Comparison of ENCODE assay signal across 21 cellular contexts in the genomic region with DNA sequence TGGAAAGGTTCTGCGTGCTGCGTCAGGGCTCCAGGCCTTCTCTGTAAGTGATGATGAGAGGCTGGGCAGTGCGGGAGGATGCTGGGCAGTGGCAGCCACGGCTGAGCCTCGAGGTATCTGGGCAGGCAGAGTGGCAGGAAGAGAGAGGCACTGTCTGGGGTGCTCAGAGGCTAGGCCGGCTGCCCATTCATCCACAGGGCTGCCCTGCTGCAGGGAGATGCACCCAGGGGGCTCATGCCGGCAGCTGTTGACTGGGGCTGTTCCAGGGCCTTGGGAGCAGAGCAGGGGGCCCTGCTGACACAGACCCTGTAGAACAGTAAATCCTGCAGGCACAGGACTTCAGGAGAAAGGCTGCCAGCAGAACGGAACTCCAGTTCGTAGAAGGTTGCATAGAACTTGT.
"Had no signal": no experiment of that assay in that cellular context is flagged by ENCODE, and none has a peak within 500 bp of the region (broad histone marks: within the 10 kb centered on the region; RNA-seq: fewer than 3 reads in every experiment).

No MANE protein-coding gene starts in this region.

- H3K4me2 ChIP-seq: SK-N-SH had no signal

- H3K9me3 ChIP-seq: MG63, SK-N-SH had no signal

- FAIRE-seq: RCC 7860 had no signal

- H3K4me3 ChIP-seq: MG63 had no signal

- H3K27me3 ChIP-seq: MG63 had no signal

- H3K36me3 ChIP-seq: MG63 had no signal

- DNase-seq: Karpas-422, KG1, MG63, NCI-H1092, NCI-H1105 treated with DMSO at 0.1 percent for 48 hours, NCI-H1417 treated with DMSO at 0.1 percent for 48 hours, NCI-H146, NCI-H1694 treated with DMSO at 0.1 percent for 48 hours, NCI-H1930, NCI-H2081, NCI-H2107, NCI-H2227 treated with DMSO at 0.1 percent for 48 hours, NCI-H524, NCI-H526 treated with DMSO at 0.1 percent for 48 hours, NCI-H774, Right ventricle myocardium superior, RPMI8226, SIG-M5, SK-N-SH, SW 1271 had no signal

- H3K9ac ChIP-seq: SK-N-SH had no signal
